ENCODE assay signal across 12 cellular contexts in genomic region chr9:22053178-22053577, GRCh38. TPM values are rescaled to one million over a fixed set of nuclear protein-coding genes. Genes with fewer than 3 reads are reported as not detected.
DNase-seq lines count a peak whose midpoint lies in the region; ATAC-seq and TF ChIP-seq lines count a peak whose summit lies in the region.
"Had no signal": no experiment of that assay in that cellular context is flagged by ENCODE, and none has a peak within 500 bp of the region (broad histone marks: within the 10 kb centered on the region; RNA-seq: fewer than 3 reads in every experiment).

No MANE protein-coding gene starts in this region.

- H3K27ac ChIP-seq in IMR-90 (ENCODE audit: insufficient read depth, low read length): no peak overlapping the region
- H3K27ac ChIP-seq: Peyer's patch had no signal

- H2BK120ac ChIP-seq in IMR-90 (ENCODE audit: low read depth, low read length): peak overlapping the region; percentile 60; the same call in 1 of the 2 replicates

- H3K9me3 Mint-ChIP-seq in activated T-helper 2 cell treated with anti-CD3 and anti-CD28 coated beads, Interferon-gamma antibody, Interleukin-2, Interleukin-4, amounts not matched to agents 10 μg/mL and 5 μg/mL and 100 μg/mL, durations not matched to agents 14 hours and 24 hours and 36 hours: no peaks in the 10 kb centered on the region

- H3K36me3 Mint-ChIP-seq in activated T-helper 2 cell treated with anti-CD3 and anti-CD28 coated beads, Interferon-gamma antibody, Interleukin-2, Interleukin-4, amounts not matched to agents 10 μg/mL and 5 μg/mL and 100 μg/mL, durations not matched to agents 14 hours and 24 hours and 36 hours (ENCODE audit: low read depth): peaks cover 6% of the 10 kb centered on the region

- no peak overlapping the region for H3K4me3 Mint-ChIP-seq in activated T-helper 2 cell treated with anti-CD3 and anti-CD28 coated beads, Interferon-gamma antibody, Interleukin-2, Interleukin-4, amounts not matched to agents 10 μg/mL and 5 μg/mL and 100 μg/mL, durations not matched to agents 14 hours and 24 hours and 36 hours (ENCODE audit: low read depth)

- H3K23ac ChIP-seq in IMR-90 (ENCODE audit: low read depth, low read length): no peak overlapping the region

- no peak overlapping the region for H3K18ac ChIP-seq in IMR-90 (ENCODE audit: low read depth, low read length)

- peak; percentile 10; the same call in 1 of the 2 replicates for ATAC-seq in IMR-90 (ENCODE audit: low read depth)
- no peak for ATAC-seq in GM18505 (IDR thresholded peaks at IDR 0.05; ENCODE audit: unreplicated experiment)

- intact Hi-C loops in IMR-90 (cut with micrococcal nuclease): loop anchor here (2.0 to 5.0 kb wide), 2 partner anchors 50 to 184 kb away; no protein-coding TSS in a partner anchor
- intact Hi-C loops in activated T-helper 2 cell treated with anti-CD3 and anti-CD28 coated beads, Interferon-gamma antibody, Interleukin-2, Interleukin-4, amounts not matched to agents 10 μg/mL and 5 μg/mL and 100 μg/mL, durations not matched to agents 14 hours and 24 hours and 36 hours (cut with micrococcal nuclease): loop anchor here (2.0 kb wide), 1 partner anchor 44 kb away; no protein-coding TSS in a partner anchor

- no peak overlapping the region for H3K56ac ChIP-seq in IMR-90 (ENCODE audit: extremely low read depth, insufficient read depth, low read length)

- POLR2A ChIA-PET in IMR-90 (lab: Charles Lee; ENCODE audit: unreplicated experiment): no interaction called here

- no peak overlapping the region for H4K5ac ChIP-seq in IMR-90 (ENCODE audit: low read depth, low read length)

- H3K27me3 ChIP-seq in IMR-90 (ENCODE audit: control insufficient read depth, insufficient read depth, low read length): no peaks in the 10 kb centered on the region
- H3K27me3 ChIP-seq: Peyer's patch had no signal

- dilution Hi-C loops in IMR-90 (cut with HindIII; ENCODE audit: low sequenced_read_pairs, unreplicated experiment): no loop called here

- H3K4me1 Mint-ChIP-seq in activated T-helper 2 cell treated with anti-CD3 and anti-CD28 coated beads, Interferon-gamma antibody, Interleukin-2, Interleukin-4, amounts not matched to agents 10 μg/mL and 5 μg/mL and 100 μg/mL, durations not matched to agents 14 hours and 24 hours and 36 hours (ENCODE audit: low read depth): peaks cover 41% of the 10 kb centered on the region

- no peak overlapping the region; the same call in 1 of the 2 replicates for H2AK5ac ChIP-seq in IMR-90 (ENCODE audit: low read depth, low read length)

- no peaks in the 10 kb centered on the region for H3K9me3 ChIP-seq in IMR-90 (ENCODE audit: control insufficient read depth, insufficient read depth, low read length)
- H3K9me3 ChIP-seq: Peyer's patch had no signal

- peak overlapping the region; percentile 1; the same call in 1 of the 2 replicates for H4K91ac ChIP-seq in IMR-90 (ENCODE audit: insufficient read depth, low read depth, low read length)

- CTCF ChIA-PET in IMR-90 (lab: Yijun Ruan, JAX): interaction anchor here (0.7 to 3.0 kb wide), 6 partner anchors 12 to 185 kb away, joined by 3 to 11 read pairs (median 3); no protein-coding TSS in a partner anchor

- no peak overlapping the region for H2BK5ac ChIP-seq in IMR-90 (ENCODE audit: low read depth, low read length, poor library complexity, severe bottlenecking)

- in situ Hi-C loops in IMR-90 (cut with MboI; ENCODE audit: low sequenced_read_pairs): no loop called here

- BruUV-seq in IMR-90 (replicated peaks; lab: Mats Ljungman, UMichigan): no TSS peak

- H3K4me1 ChIP-seq in IMR-90 (ENCODE audit: control insufficient read depth, insufficient read depth, low read length): peaks cover 2% of the 10 kb centered on the region

- no peak overlapping the region for H2BK20ac ChIP-seq in IMR-90 (ENCODE audit: low read depth, low read length)

- no CpG with 5 or more reads among the region's 2 CpGs for WGBS in IMR-90 (ENCODE audit: extremely low coverage in 2 of 2, insufficient read length in 1 of 2), 2 experiments

- TF ChIP-seq POLR2A in IMR-90 (IDR thresholded peaks at IDR 0.05; ENCODE audit: low read depth, low read length): no peak
- TF ChIP-seq POLR2A in GM18505 (IDR thresholded peaks at IDR 0.05; ENCODE audit: borderline replicate concordance, extremely low read depth, insufficient read depth, insufficient read length): no peak

- peaks cover 3% of the 10 kb centered on the region; the same call in 1 of the 2 replicates for H3K9me1 ChIP-seq in IMR-90 (ENCODE audit: insufficient read depth, low read length)

- H3K9ac ChIP-seq in IMR-90 (ENCODE audit: low read depth, low read length): no peak overlapping the region

- H3K4ac ChIP-seq in IMR-90 (ENCODE audit: low read depth, low read length): peak overlapping the region; percentile 58

- peak overlapping the region; percentile 11; the same call in 1 of the 3 replicates for H2BK15ac ChIP-seq in IMR-90 (ENCODE audit: low read depth, low read length)

- H3K36me3 ChIP-seq in IMR-90 (ENCODE audit: control insufficient read depth, insufficient read depth, low read length): no peaks in the 10 kb centered on the region
- H3K36me3 ChIP-seq: Peyer's patch had no signal

- H3K4me3 ChIP-seq in IMR-90 (ENCODE audit: insufficient read depth, low read depth, low read length): no peak overlapping the region
- H3K4me3 ChIP-seq: lung, Peyer's patch had no signal

- H3K14ac ChIP-seq in IMR-90 (replicated peaks; ENCODE audit: low read depth, low read length): peak overlapping the region; percentile 35; the same call in 1 of the 2 replicates

- no peak for TF ChIP-seq CTCF in IMR-90 (conservative IDR thresholded peaks at IDR 0.05; ENCODE audit: low read depth, low read length)

- peak overlapping the region; percentile 20 for H3K27ac Mint-ChIP-seq in activated T-helper 2 cell treated with anti-CD3 and anti-CD28 coated beads, Interferon-gamma antibody, Interleukin-2, Interleukin-4, amounts not matched to agents 10 μg/mL and 5 μg/mL and 100 μg/mL, durations not matched to agents 14 hours and 24 hours and 36 hours

- DNase-seq in ELR (ENCODE audit: low read depth) (peak; percentile 41), IMR-90 (peak; percentile 13), iris pigment epithelial cell (ENCODE audit: low read depth) (peak; percentile 44), hypothalamus (lab: John Stamatoyannopoulos, UW) (no peak), NCI-H1105 treated with DMSO at 0.1 percent for 48 hours (lab: John Stamatoyannopoulos, UW) (no peak)
- DNase-seq in activated T-helper 2 cell treated with anti-CD3 and anti-CD28 coated beads, Interferon-gamma antibody, Interleukin-2, Interleukin-4, amounts not matched to agents 10 μg/mL and 5 μg/mL and 100 μg/mL, durations not matched to agents 14 hours and 24 hours and 36 hours (ENCODE audit: low spot score): no peak
- DNase-seq: NCI-H187 treated with DMSO at 0.1 percent for 48 hours, NCI-H524, Peyer's patch, small intestine had no signal

- no peaks in the 10 kb centered on the region for H3K79me1 ChIP-seq in IMR-90 (ENCODE audit: low read depth in 1 of 2, low read length in 2 of 2)

- H2AK9ac ChIP-seq in IMR-90 (replicated peaks; ENCODE audit: low read depth, low read length, poor library complexity): no peak overlapping the region

- no peak for TF ChIP-seq RAD21 in IMR-90 (IDR thresholded peaks at IDR 0.05; ENCODE audit: low read length)

- no peak overlapping the region for H2AFZ ChIP-seq in IMR-90 (replicated peaks; ENCODE audit: low read length, poor library complexity)

- no peak overlapping the region for H4K8ac ChIP-seq in IMR-90 (ENCODE audit: low read depth in 2 of 2, low read length in 2 of 2)

- H3K27me3 Mint-ChIP-seq in activated T-helper 2 cell treated with anti-CD3 and anti-CD28 coated beads, Interferon-gamma antibody, Interleukin-2, Interleukin-4, amounts not matched to agents 10 μg/mL and 5 μg/mL and 100 μg/mL, durations not matched to agents 14 hours and 24 hours and 36 hours (ENCODE audit: low read depth): peaks cover 21% of the 10 kb centered on the region

- peak overlapping the region; percentile 27; the same call in 1 of the 2 replicates for H3K4me2 ChIP-seq in IMR-90 (ENCODE audit: low read depth, low read length)

- H4K20me1 ChIP-seq in IMR-90 (ENCODE audit: insufficient read depth, low read length): peaks cover 3% of the 10 kb centered on the region; the same call in 1 of the 2 replicates

TF ChIP-seq in IMR-90, 13 proteins besides CTCF, POLR2A, EP300 and RAD21 (continues in another document):
- TF ChIP-seq ELK1 (IDR thresholded peaks at IDR 0.05; ENCODE audit: borderline replicate concordance, low read depth, low read length) (no peak), CEBPB (IDR thresholded peaks at IDR 0.05; ENCODE audit: low read depth, low read length) (no peak), RFX5 (IDR thresholded peaks at IDR 0.05; ENCODE audit: low read depth, low read length) (no peak)

RNA-seq across cellular contexts. Expression of gene CDKN2B, which starts 44.1 kb away (rescaled TPM):
- total RNA-seq in IMR-90 (2012; rRNA removed): 3.6 and 5.6 TPM in 2 replicates
- 7.3 and 8.2 TPM in 2 replicates for polyA plus RNA-seq in IMR-90 (2012; rRNA removed)
- 4.0 and 5.4 TPM in 2 replicates for polyA plus RNA-seq in IMR-90 (2012; cell fraction: cytosol; rRNA removed)
- polyA plus RNA-seq in IMR-90 (2012; cell fraction: nucleus; rRNA removed; ENCODE audit: low replicate concordance): 20.4 and 30.8 TPM in 2 replicates
- 0.62 and 0.69 TPM in 2 replicates for total RNA-seq in activated T-helper 2 cell treated with anti-CD3 and anti-CD28 coated beads, Interferon-gamma antibody, Interleukin-2, Interleukin-4, amounts not matched to agents 10 μg/mL and 5 μg/mL and 100 μg/mL, durations not matched to agents 14 hours and 24 hours and 36 hours

RNA-seq across cellular contexts. Expression of gene CDKN2B-AS1, which starts 58.6 kb away (rescaled TPM):
- 1.1 and 1.7 TPM in 2 replicates for total RNA-seq in IMR-90 (2012; rRNA removed)
- polyA plus RNA-seq in IMR-90 (2012; rRNA removed): 0.70 and 1.0 TPM in 2 replicates
- polyA plus RNA-seq in IMR-90 (2012; cell fraction: cytosol; rRNA removed): 0.12 and 0.25 TPM in 2 replicates
- polyA plus RNA-seq in IMR-90 (2012; cell fraction: nucleus; rRNA removed; ENCODE audit: low replicate concordance): 0.82 and 7.2 TPM in 2 replicates
- 0.82 and 1.1 TPM in 2 replicates for total RNA-seq in activated T-helper 2 cell treated with anti-CD3 and anti-CD28 coated beads, Interferon-gamma antibody, Interleukin-2, Interleukin-4, amounts not matched to agents 10 μg/mL and 5 μg/mL and 100 μg/mL, durations not matched to agents 14 hours and 24 hours and 36 hours

RNA-seq across cellular contexts. Expression of gene CDKN2A, which starts 59.0 kb away (rescaled TPM):
- 11.3 and 17.5 TPM in 2 replicates for total RNA-seq in IMR-90 (2012; rRNA removed)
- 75.3 and 143 TPM in 2 replicates for polyA plus RNA-seq in IMR-90 (2012; rRNA removed)
- polyA plus RNA-seq in IMR-90 (2012; cell fraction: cytosol; rRNA removed): 94.9 and 145 TPM in 2 replicates
- 55.5 and 101 TPM in 2 replicates for polyA plus RNA-seq in IMR-90 (2012; cell fraction: nucleus; rRNA removed; ENCODE audit: low replicate concordance)
- 5.8 and 7.4 TPM in 2 replicates for total RNA-seq in activated T-helper 2 cell treated with anti-CD3 and anti-CD28 coated beads, Interferon-gamma antibody, Interleukin-2, Interleukin-4, amounts not matched to agents 10 μg/mL and 5 μg/mL and 100 μg/mL, durations not matched to agents 14 hours and 24 hours and 36 hours

Comparison
In these comparisons a context has a peak if more than half of its experiments do, and no peak if none do; other contexts are left out.
1. DNase-seq: peak in ELR (single experiment), IMR-90 (single experiment) and iris pigment epithelial cell (single experiment); none in activated T-helper 2 cell treated with anti-CD3 and anti-CD28 coated beads, Interferon-gamma antibody, Interleukin-2, Interleukin-4, amounts not matched to agents 10 μg/mL and 5 μg/mL and 100 μg/mL, durations not matched to agents 14 hours and 24 hours and 36 hours (single experiment), hypothalamus (0 of 51) and NCI-H1105 treated with DMSO at 0.1 percent for 48 hours (single experiment).